ENCODE assay signal across 15 cellular contexts in the genomic region with DNA sequence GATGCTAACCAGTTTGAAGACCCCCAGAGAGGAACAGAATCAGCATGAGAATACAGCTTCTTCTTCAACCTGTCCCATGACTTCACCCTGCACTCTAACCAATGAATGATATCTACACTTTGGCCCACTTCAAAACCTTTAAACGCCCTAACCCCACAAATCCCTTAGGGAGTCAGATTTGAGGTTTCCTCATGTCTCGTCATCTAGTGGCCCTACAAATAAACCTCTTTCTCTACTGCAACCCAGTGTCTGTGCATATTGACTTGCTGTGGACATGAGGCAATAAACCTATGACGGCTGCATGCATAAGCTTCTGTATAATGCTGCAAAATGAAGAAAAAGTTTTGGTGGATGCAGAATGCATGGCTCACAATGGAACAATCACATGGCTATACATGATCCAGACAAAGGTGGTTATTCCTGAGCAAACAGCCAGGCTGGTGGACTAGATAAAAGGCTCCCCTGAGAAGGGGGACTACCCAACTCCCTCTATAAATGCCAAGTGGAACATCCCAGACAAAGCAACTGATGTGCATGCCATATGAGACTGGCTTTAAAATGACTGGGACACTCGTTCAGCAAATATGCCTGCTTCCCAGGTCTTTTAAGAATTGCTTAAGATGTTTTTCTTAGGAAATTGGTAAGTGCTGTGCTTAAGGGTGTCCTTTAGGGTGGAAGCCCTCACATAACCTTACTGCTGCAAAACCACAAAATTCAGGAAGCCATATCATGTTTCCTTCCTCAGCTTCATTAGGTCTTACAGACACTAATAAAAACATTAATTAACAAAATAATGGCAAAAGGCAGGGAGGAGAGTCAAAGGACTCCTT. TPM values are rescaled to one million over a fixed set of nuclear protein-coding genes. Genes with fewer than 3 reads are reported as not detected.
DNase-seq lines count a peak whose midpoint lies in the region; ATAC-seq and TF ChIP-seq lines count a peak whose summit lies in the region.
"Had no signal": no experiment of that assay in that cellular context is flagged by ENCODE, and none has a peak within 500 bp of the region (broad histone marks: within the 10 kb centered on the region; RNA-seq: fewer than 3 reads in every experiment).

No MANE protein-coding gene starts in this region.

- H3K36me3 ChIP-seq in gastrocnemius medialis = no peaks in the 10 kb centered on the region

- H3K4me3 Mint-ChIP-seq in activated CD4-positive, alpha-beta memory T cell treated with anti-CD3 and anti-CD28 coated beads for 36 hours = no peak overlapping the region
- H3K4me3 Mint-ChIP-seq in activated CD4-positive, alpha-beta memory T cell treated with anti-CD3 and anti-CD28 coated beads, Interleukin-2, amount 10 ng/mL, durations not matched to agents 7 days and 5 days = no peak overlapping the region
- peak overlapping the region in 1 of 3 donors; percentile 8 for H3K4me3 Mint-ChIP-seq in T-cell
- no peak overlapping the region for H3K4me3 Mint-ChIP-seq in stimulated activated naive B cell treated with anti-CD40 and anti-IgM and Interleukin-4, amounts not matched to agents 10 μg/mL and 1 μg/mL and 100 μg/mL, for 72 hours
- H3K4me3 Mint-ChIP-seq: type B pancreatic cell had no signal

- H3K4me1 ChIP-seq in gastrocnemius medialis = peaks cover 32 to 33% of the 10 kb centered on the region in 2 donors

- POLR2A ChIA-PET in activated CD4-positive, alpha-beta memory T cell treated with anti-CD3 and anti-CD28 coated beads for 36 hours (lab: Charles Lee) = no interaction called here
- POLR2A ChIA-PET in activated CD4-positive, alpha-beta memory T cell treated with anti-CD3 and anti-CD28 coated beads, Interleukin-2, amount 10 ng/mL, durations not matched to agents 7 days and 5 days (lab: Charles Lee) = interaction anchor here (0.9 to 1.7 kb wide), 2 partner anchors 10 to 15 kb away, joined by 3 to 8 read pairs; no protein-coding TSS in a partner anchor
- POLR2A ChIA-PET in T-cell (lab: Charles Lee) = interaction anchor here in 1 of 2 donors (0.6 to 1.3 kb wide), 2 partner anchors 8 to 1768 kb away, joined by 3 to 11 read pairs; no protein-coding TSS in a partner anchor

- TF ChIP-seq POLR2A in gastrocnemius medialis (IDR thresholded peaks at IDR 0.05) = no peak

- no peak for DNase-seq in activated CD4-positive, alpha-beta memory T cell treated with anti-CD3 and anti-CD28 coated beads for 36 hours
- no peak for DNase-seq in activated CD4-positive, alpha-beta memory T cell treated with anti-CD3 and anti-CD28 coated beads, Interleukin-2, amount 10 ng/mL, durations not matched to agents 7 days and 5 days
- DNase-seq in T-cell (no peak), fibroblast of gingiva (ENCODE audit: low read depth) (peak; percentile 25), gastrocnemius medialis (no peak), DMS53 (lab: John Stamatoyannopoulos, UW) (no peak)
- DNase-seq in stimulated activated naive B cell treated with anti-CD40 and anti-IgM and Interleukin-4, amounts not matched to agents 10 μg/mL and 1 μg/mL and 100 μg/mL, for 72 hours = no peak
- DNase-seq: ACHN; activated CD8-positive, alpha-beta memory T cell treated with anti-CD3 and anti-CD28 coated beads, Interleukin-2, amount 50 U/mL, for 48 hours; anterior cingulate cortex; left ventricle myocardium superior; NCI-H1092; NCI-H446 treated with DMSO at 0.1 percent for 48 hours had no signal

- peak overlapping the region; percentile 12 for H3K27ac Mint-ChIP-seq in activated CD4-positive, alpha-beta memory T cell treated with anti-CD3 and anti-CD28 coated beads for 36 hours
- H3K27ac Mint-ChIP-seq in activated CD4-positive, alpha-beta memory T cell treated with anti-CD3 and anti-CD28 coated beads, Interleukin-2, amount 10 ng/mL, durations not matched to agents 7 days and 5 days = no peak overlapping the region
- H3K27ac Mint-ChIP-seq in T-cell = peak overlapping the region; percentile 39 to 69
- no peak overlapping the region for H3K27ac Mint-ChIP-seq in stimulated activated naive B cell treated with anti-CD40 and anti-IgM and Interleukin-4, amounts not matched to agents 10 μg/mL and 1 μg/mL and 100 μg/mL, for 72 hours
- H3K27ac Mint-ChIP-seq: type B pancreatic cell had no signal

- intact Hi-C loops in activated CD4-positive, alpha-beta memory T cell treated with anti-CD3 and anti-CD28 coated beads for 36 hours (cut with micrococcal nuclease) = no loop called here
- intact Hi-C loops in gastrocnemius medialis (cut with DNase I; ENCODE audit: low total_unique reads) = no loop called here

- TF ChIP-seq CTCF in gastrocnemius medialis (IDR thresholded peaks at IDR 0.05 in 4 of 5, conservative IDR thresholded peaks at IDR 0.05 in 1 of 5) = no peak

- in situ Hi-C loops in gastrocnemius medialis (cut with MboI; ENCODE audit: low sequenced_read_pairs in 4 of 4) = no loop called here

- no peaks in the 10 kb centered on the region for H3K27me3 ChIP-seq in gastrocnemius medialis

- peaks cover 58% of the 10 kb centered on the region for H3K4me1 Mint-ChIP-seq in activated CD4-positive, alpha-beta memory T cell treated with anti-CD3 and anti-CD28 coated beads for 36 hours (ENCODE audit: low read depth)
- peaks cover 51% of the 10 kb centered on the region for H3K4me1 Mint-ChIP-seq in activated CD4-positive, alpha-beta memory T cell treated with anti-CD3 and anti-CD28 coated beads, Interleukin-2, amount 10 ng/mL, durations not matched to agents 7 days and 5 days
- H3K4me1 Mint-ChIP-seq in T-cell = peaks cover 64 to 70% (median 69%) of the 10 kb centered on the region in 3 donors
- peaks cover 32 to 43% of the 10 kb centered on the region in 2 donors for H3K4me1 Mint-ChIP-seq in stimulated activated naive B cell treated with anti-CD40 and anti-IgM and Interleukin-4, amounts not matched to agents 10 μg/mL and 1 μg/mL and 100 μg/mL, for 72 hours

- H3K27ac ChIP-seq in gastrocnemius medialis = no peak overlapping the region

- H3K36me3 Mint-ChIP-seq in activated CD4-positive, alpha-beta memory T cell treated with anti-CD3 and anti-CD28 coated beads for 36 hours = peaks cover 20% of the 10 kb centered on the region
- H3K36me3 Mint-ChIP-seq in activated CD4-positive, alpha-beta memory T cell treated with anti-CD3 and anti-CD28 coated beads, Interleukin-2, amount 10 ng/mL, durations not matched to agents 7 days and 5 days (ENCODE audit: low read depth) = peaks cover 66% of the 10 kb centered on the region
- H3K36me3 Mint-ChIP-seq in T-cell = peaks cover 6% of the 10 kb centered on the region
- H3K36me3 Mint-ChIP-seq in stimulated activated naive B cell treated with anti-CD40 and anti-IgM and Interleukin-4, amounts not matched to agents 10 μg/mL and 1 μg/mL and 100 μg/mL, for 72 hours = peaks cover 27% of the 10 kb centered on the region in 2 donors

- H3K4me3 ChIP-seq in gastrocnemius medialis = no peak overlapping the region

- CTCF ChIA-PET in activated CD4-positive, alpha-beta memory T cell treated with anti-CD3 and anti-CD28 coated beads for 36 hours (lab: Charles Lee) = interaction anchor here (1.7 kb wide), 1 partner anchor 26 kb away, joined by 10 read pairs; no protein-coding TSS in a partner anchor
- CTCF ChIA-PET in activated CD4-positive, alpha-beta memory T cell treated with anti-CD3 and anti-CD28 coated beads, Interleukin-2, amount 10 ng/mL, durations not matched to agents 7 days and 5 days (lab: Charles Lee) = interaction anchor here (2.0 kb wide), 1 partner anchor 26 kb away, joined by 10 read pairs; no protein-coding TSS in a partner anchor
- CTCF ChIA-PET in T-cell (lab: Charles Lee) = interaction anchor here in 1 of 2 donors (0.7 kb wide), 1 partner anchor 11 kb away, joined by 4 read pairs; no protein-coding TSS in a partner anchor

- H3K9me3 ChIP-seq in gastrocnemius medialis = no peaks in the 10 kb centered on the region

- H3K9me3 Mint-ChIP-seq in activated CD4-positive, alpha-beta memory T cell treated with anti-CD3 and anti-CD28 coated beads for 36 hours = peaks cover 12% of the 10 kb centered on the region
- H3K9me3 Mint-ChIP-seq in activated CD4-positive, alpha-beta memory T cell treated with anti-CD3 and anti-CD28 coated beads, Interleukin-2, amount 10 ng/mL, durations not matched to agents 7 days and 5 days = peaks cover 12% of the 10 kb centered on the region
- peaks cover 0 to 6% (median 6%) of the 10 kb centered on the region in 3 donors for H3K9me3 Mint-ChIP-seq in T-cell
- peaks cover 6 to 8% of the 10 kb centered on the region in 2 donors for H3K9me3 Mint-ChIP-seq in stimulated activated naive B cell treated with anti-CD40 and anti-IgM and Interleukin-4, amounts not matched to agents 10 μg/mL and 1 μg/mL and 100 μg/mL, for 72 hours

- H3K27me3 Mint-ChIP-seq in activated CD4-positive, alpha-beta memory T cell treated with anti-CD3 and anti-CD28 coated beads for 36 hours = no peaks in the 10 kb centered on the region
- no peaks in the 10 kb centered on the region for H3K27me3 Mint-ChIP-seq in activated CD4-positive, alpha-beta memory T cell treated with anti-CD3 and anti-CD28 coated beads, Interleukin-2, amount 10 ng/mL, durations not matched to agents 7 days and 5 days
- H3K27me3 Mint-ChIP-seq in T-cell = no peaks in the 10 kb centered on the region
- no peaks in the 10 kb centered on the region for H3K27me3 Mint-ChIP-seq in stimulated activated naive B cell treated with anti-CD40 and anti-IgM and Interleukin-4, amounts not matched to agents 10 μg/mL and 1 μg/mL and 100 μg/mL, for 72 hours
- H3K27me3 Mint-ChIP-seq: type B pancreatic cell had no signal

- ATAC-seq in T-cell (replicated peaks in 1 of 4) = no peak
- ATAC-seq in stimulated activated naive B cell treated with anti-CD40 and anti-IgM and Interleukin-4, amounts not matched to agents 10 μg/mL and 1 μg/mL and 100 μg/mL, for 72 hours (replicated peaks) = peak; percentile 58 to 63
- ATAC-seq in gastrocnemius medialis = no peak
- ATAC-seq in GM21825 (IDR thresholded peaks at IDR 0.05; ENCODE audit: unreplicated experiment) = no peak
- ATAC-seq: left ventricle myocardium superior had no signal

RNA-seq across cellular contexts. Expression of a gene that starts 12.2 kb away (rescaled TPM):
- 10 to 100 TPM; 50.8 to 56.8 TPM for total RNA-seq in activated CD4-positive, alpha-beta memory T cell treated with anti-CD3 and anti-CD28 coated beads for 36 hours
- 100 to 1,000 TPM; 106 to 109 TPM for total RNA-seq in activated CD4-positive, alpha-beta memory T cell treated with anti-CD3 and anti-CD28 coated beads, Interleukin-2, amount 10 ng/mL, durations not matched to agents 7 days and 5 days
- total RNA-seq in T-cell (10 to 100 TPM; 49.5 to 91.7 (median 54.3) TPM), gastrocnemius medialis (10 to 100 TPM; 11.2 to 22.0 (median 16.6) TPM)

Comparison
In these comparisons a context has a peak if more than half of its experiments do, and no peak if none do; other contexts are left out.
1. H3K27ac Mint-ChIP-seq: peak in activated CD4-positive, alpha-beta memory T cell treated with anti-CD3 and anti-CD28 coated beads for 36 hours (single experiment) and T-cell (2 of 2); none in activated CD4-positive, alpha-beta memory T cell treated with anti-CD3 and anti-CD28 coated beads, Interleukin-2, amount 10 ng/mL, durations not matched to agents 7 days and 5 days (single experiment) and stimulated activated naive B cell treated with anti-CD40 and anti-IgM and Interleukin-4, amounts not matched to agents 10 μg/mL and 1 μg/mL and 100 μg/mL, for 72 hours (single experiment).
2. ATAC-seq: peak in stimulated activated naive B cell treated with anti-CD40 and anti-IgM and Interleukin-4, amounts not matched to agents 10 μg/mL and 1 μg/mL and 100 μg/mL, for 72 hours (2 of 2); none in T-cell (0 of 4), gastrocnemius medialis (0 of 2) and GM21825 (single experiment).